Comparison of ENCODE assay signal across 1 cellular context in genomic region chr6:161218222-161218621, GRCh38.
TF ChIP-seq lines count a peak whose summit lies in the region.

No MANE protein-coding gene starts in this region.

TF ChIP-seq in H1, 55 proteins besides CTCF, POLR2A, EP300 and RAD21:
- no peak for TF ChIP-seq ASH2L (IDR thresholded peaks at IDR 0.05; ENCODE audit: low read length)
- TF ChIP-seq, protein P1, sequence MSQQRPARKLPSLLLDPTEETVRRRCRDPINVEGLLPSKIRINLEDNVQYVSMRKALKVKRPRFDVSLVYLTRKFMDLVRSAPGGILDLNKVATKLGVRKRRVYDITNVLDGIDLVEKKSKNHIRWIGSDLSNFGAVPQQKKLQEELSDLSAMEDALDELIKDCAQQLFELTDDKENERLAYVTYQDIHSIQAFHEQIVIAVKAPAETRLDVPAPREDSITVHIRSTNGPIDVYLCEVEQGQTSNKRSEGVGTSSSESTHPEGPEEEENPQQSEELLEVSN (IDR thresholded peaks at IDR 0.05), result no peak
- TF ChIP-seq, protein P2, sequence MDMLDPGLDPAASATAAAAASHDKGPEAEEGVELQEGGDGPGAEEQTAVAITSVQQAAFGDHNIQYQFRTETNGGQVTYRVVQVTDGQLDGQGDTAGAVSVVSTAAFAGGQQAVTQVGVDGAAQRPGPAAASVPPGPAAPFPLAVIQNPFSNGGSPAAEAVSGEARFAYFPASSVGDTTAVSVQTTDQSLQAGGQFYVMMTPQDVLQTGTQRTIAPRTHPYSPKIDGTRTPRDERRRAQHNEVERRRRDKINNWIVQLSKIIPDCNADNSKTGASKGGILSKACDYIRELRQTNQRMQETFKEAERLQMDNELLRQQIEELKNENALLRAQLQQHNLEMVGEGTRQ (IDR thresholded peaks at IDR 0.05; ENCODE audit: low read length), result no peak
